34 cellular contexts compared by ENCODE assay signal in genomic region chr6:121106962-121107361, GRCh38.
"Had no signal": no experiment of that assay in that cellular context is flagged by ENCODE, and none has a peak within 500 bp of the region (broad histone marks: within the 10 kb centered on the region; RNA-seq: fewer than 3 reads in every experiment).

No MANE protein-coding gene starts in this region.

- H3K9me3 ChIP-seq: adrenal gland, body of pancreas, breast epithelium had no signal

- H3K27me3 ChIP-seq: adrenal gland, body of pancreas, brain microvascular endothelial cell, breast epithelium had no signal

- H3K4me3 ChIP-seq: adrenal gland, body of pancreas, breast epithelium had no signal

- ATAC-seq: activated CD8-positive, alpha-beta T cell treated with anti-CD3 and anti-CD28 coated beads for 36 hours; activated naive CD4-positive, alpha-beta T cell treated with anti-CD3 and anti-CD28 coated beads, Interleukin-2, amount 50 U/mL, for 72 hours; activated T-cell treated with anti-CD3 and anti-CD28 coated beads, Interleukin-2, amount 50 U/mL, for 4 hours; activated T-cell treated with anti-CD3 and anti-CD28 coated beads, Interleukin-2, amount 50 U/mL, for 72 hours; activated T-helper 17 cell treated with anti-CD3 and anti-CD28 coated beads, Interleukin-2, amount 50 U/mL, for 72 hours; body of pancreas had no signal

- DNase-seq: activated B cell treated with CpG ODN at 0.5 μM for 24 hours; activated CD4-positive, alpha-beta memory T cell treated with anti-CD3 and anti-CD28 coated beads for 36 hours; activated CD4-positive, alpha-beta T cell treated with anti-CD3 and anti-CD28 coated beads for 4 hours; activated CD4-positive, alpha-beta T cell treated with anti-CD3 and anti-CD28 coated beads, Interleukin-2, amount 10 ng/mL, durations not matched to agents 24 days and 14 days; activated CD4-positive, alpha-beta T cell treated with anti-CD3 and anti-CD28 coated beads, Interleukin-2, amount 50 U/mL, for 1 hour; activated CD4-positive, alpha-beta T cell treated with anti-CD3 and anti-CD28 coated beads, Interleukin-2, amount 50 U/mL, for 4 hours; activated CD4-positive, CD25-positive, alpha-beta regulatory T cell treated with anti-CD3 and anti-CD28 coated beads, Interleukin-2, amount 50 U/mL, for 72 hours; activated CD8-positive, alpha-beta memory T cell treated with anti-CD3 and anti-CD28 coated beads, Interleukin-2, amount 50 U/mL, for 4 hours; activated CD8-positive, alpha-beta T cell treated with anti-CD3 and anti-CD28 coated beads for 36 hours; activated effector memory CD4-positive, alpha-beta T cell treated with anti-CD3 and anti-CD28 coated beads, Interleukin-2, amount 50 U/mL, for 16 hours; activated gamma-delta T cell treated with Interleukin-2 at 50 U/mL for 16 hours; activated naive CD4-positive, alpha-beta T cell; activated naive CD4-positive, alpha-beta T cell treated with anti-CD3 and anti-CD28 coated beads for 36 hours; activated naive CD4-positive, alpha-beta T cell treated with anti-CD3 and anti-CD28 coated beads, Interleukin-2, amount 50 U/mL, for 16 hours; activated naive CD8-positive, alpha-beta T cell treated with anti-CD3 and anti-CD28 coated beads for 36 hours; activated T-cell treated with anti-CD3 and anti-CD28 coated beads for 4 hours; activated T-cell treated with anti-CD3 and anti-CD28 coated beads, Interleukin-2, amount 50 U/mL, for 1 hour; activated T-cell treated with anti-CD3 and anti-CD28 coated beads, Interleukin-2, amount 50 U/mL, for 4 hours; activated T-cell treated with anti-CD3 and anti-CD28 coated beads, Interleukin-2, amount 50 U/mL, for 72 hours; adrenal gland; amniotic stem cell; aorta; body of pancreas; brain microvascular endothelial cell; central memory CD4-positive, alpha-beta T cell; T-helper 1 cell; T-helper 2 cell; T-helper 9 cell had no signal

- H3K4me1 ChIP-seq: adrenal gland, body of pancreas, breast epithelium had no signal

- H3K27ac ChIP-seq: adrenal gland, body of pancreas, brain microvascular endothelial cell, breast epithelium, VCaP had no signal

- H3K36me3 ChIP-seq: adrenal gland, brain microvascular endothelial cell, breast epithelium had no signal

- FAIRE-seq: astrocyte, TTC549 had no signal
